ENCODE assay signal across 9 cellular contexts in genomic region chr16:21228473-21228872, GRCh38. TPM values are rescaled to one million over a fixed set of nuclear protein-coding genes. Genes with fewer than 3 reads are reported as not detected.
"Had no signal": no experiment of that assay in that cellular context is flagged by ENCODE, and none has a peak within 500 bp of the region (broad histone marks: within the 10 kb centered on the region; RNA-seq: fewer than 3 reads in every experiment).

No MANE protein-coding gene starts in this region.

- H3K4me3 ChIP-seq: GM23248 had no signal

- DNase-seq: GM23248, GOT3, H9, HCEC 1CT, IMR-90, KBM-7 had no signal

- H3K27ac ChIP-seq: GM23248 had no signal

- H3K9ac ChIP-seq: GM23248 had no signal

- H3K27ac Mint-ChIP-seq: H9 had no signal

- H3K4me3 Mint-ChIP-seq: H9 had no signal

- H3K9me3 Mint-ChIP-seq: H9 had no signal

- H2AFZ ChIP-seq: GM23248 had no signal

- FAIRE-seq: H54, HTR-8/SVneo had no signal

RNA-seq across cellular contexts. Expression of gene ANKS4B, which starts 5.0 kb away (rescaled TPM):
- total RNA-seq: GM23248, IMR-90 had no signal
- polyA plus RNA-seq: GM23248, IMR-90 had no signal

RNA-seq across cellular contexts. Expression of gene ZP2, which starts 17.1 kb away (rescaled TPM):
- total RNA-seq: GM23248, H9, HT-29, IMR-90 had no signal
- polyA plus RNA-seq: GM23248, IMR-90 had no signal

RNA-seq across cellular contexts. Expression of gene CRYM, which starts 49.6 kb away (rescaled TPM):
- total RNA-seq: GM23248, IMR-90 had no signal
- polyA plus RNA-seq: GM23248, IMR-90 had no signal
